1 cellular context compared by ENCODE assay signal in the genomic region with DNA sequence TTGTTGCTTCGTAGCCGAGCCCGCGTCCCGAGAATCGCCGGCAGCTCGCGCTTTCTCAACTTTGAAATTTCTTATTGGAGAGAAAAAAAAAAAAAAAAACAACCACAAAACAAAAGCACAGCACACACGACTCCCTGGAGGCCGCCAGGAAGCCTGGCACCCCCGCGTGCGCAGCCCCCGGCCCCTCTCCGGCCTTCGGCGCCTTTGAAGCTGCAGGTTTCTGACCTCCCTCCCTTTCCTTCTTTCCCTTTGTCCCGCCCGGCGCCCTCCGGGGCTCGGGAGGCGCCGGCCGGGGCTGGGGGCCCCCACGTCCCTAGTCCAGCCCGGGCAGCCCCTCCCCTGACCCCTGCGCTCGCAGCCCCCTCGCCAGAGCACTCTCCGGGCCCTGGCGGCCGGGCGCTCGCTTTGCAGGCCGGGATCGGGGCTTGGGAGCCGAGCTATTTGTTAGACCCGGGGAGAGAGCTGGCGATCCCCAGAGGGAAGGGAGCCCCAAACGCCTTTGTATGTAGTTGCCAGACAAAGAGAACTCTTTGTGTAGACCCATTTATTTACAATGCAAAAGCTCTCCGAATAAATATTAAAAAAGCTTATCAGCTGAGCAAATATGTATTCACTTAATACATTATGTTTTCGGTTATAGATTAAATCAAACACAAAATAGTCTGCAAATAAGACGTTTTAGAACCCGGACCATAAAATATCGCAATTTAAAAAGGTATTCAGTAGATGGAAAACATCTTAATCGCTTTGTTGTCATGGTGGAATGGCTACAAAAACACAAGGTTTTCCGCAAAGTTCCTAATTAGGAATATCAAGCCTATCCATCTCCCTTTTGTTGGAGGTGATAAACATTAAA.
TF ChIP-seq lines count a peak whose summit lies in the region.

No MANE protein-coding gene starts in this region.

TF ChIP-seq in HepG2, 621 proteins besides CTCF, POLR2A, EP300 and RAD21 (continued from another document and continues in another):
- TF ChIP-seq, protein P1, sequence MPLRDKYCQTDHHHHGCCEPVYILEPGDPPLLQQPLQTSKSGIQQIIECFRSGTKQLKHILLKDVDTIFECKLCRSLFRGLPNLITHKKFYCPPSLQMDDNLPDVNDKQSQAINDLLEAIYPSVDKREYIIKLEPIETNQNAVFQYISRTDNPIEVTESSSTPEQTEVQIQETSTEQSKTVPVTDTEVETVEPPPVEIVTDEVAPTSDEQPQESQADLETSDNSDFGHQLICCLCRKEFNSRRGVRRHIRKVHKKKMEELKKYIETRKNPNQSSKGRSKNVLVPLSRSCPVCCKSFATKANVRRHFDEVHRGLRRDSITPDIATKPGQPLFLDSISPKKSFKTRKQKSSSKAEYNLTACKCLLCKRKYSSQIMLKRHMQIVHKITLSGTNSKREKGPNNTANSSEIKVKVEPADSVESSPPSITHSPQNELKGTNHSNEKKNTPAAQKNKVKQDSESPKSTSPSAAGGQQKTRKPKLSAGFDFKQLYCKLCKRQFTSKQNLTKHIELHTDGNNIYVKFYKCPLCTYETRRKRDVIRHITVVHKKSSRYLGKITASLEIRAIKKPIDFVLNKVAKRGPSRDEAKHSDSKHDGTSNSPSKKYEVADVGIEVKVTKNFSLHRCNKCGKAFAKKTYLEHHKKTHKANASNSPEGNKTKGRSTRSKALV (CRISPR knock-in tag; IDR thresholded peaks at IDR 0.05), result peak; percentile 94
- TF ChIP-seq GPN1 (CRISPR knock-in tag; IDR thresholded peaks at IDR 0.05; ENCODE audit: borderline replicate concordance) (no peak), ZNF44 (CRISPR knock-in tag; IDR thresholded peaks at IDR 0.05) (0 out of 2 replicates have a peak, but pooled peaks have one; percentile 51), KLF6 (CRISPR knock-in tag; IDR thresholded peaks at IDR 0.05) (0 out of 2 replicates have a peak, but pooled peaks have one; percentile 32), EZH2 (conservative IDR thresholded peaks at IDR 0.05; ENCODE audit: low read depth, low read length) (no peak; the same call in 1 of the 2 replicates), REL (CRISPR knock-in tag; conservative IDR thresholded peaks at IDR 0.05) (no peak), ZNF607 (CRISPR knock-in tag; IDR thresholded peaks at IDR 0.05; ENCODE audit: borderline replicate concordance) (no peak), FOXK1 (CRISPR knock-in tag; IDR thresholded peaks at IDR 0.05; ENCODE audit: borderline replicate concordance, low read depth) (0 out of 2 replicates have a peak, but pooled peaks have one; percentile 27), AHR (CRISPR knock-in tag; IDR thresholded peaks at IDR 0.05) (no peak), RXRB (CRISPR knock-in tag; IDR thresholded peaks at IDR 0.05; ENCODE audit: borderline replicate concordance) (peak; percentile 53), TAF1 (CRISPR knock-in tag; IDR thresholded peaks at IDR 0.05) (peak; percentile 50), ZSCAN31 (CRISPR knock-in tag; IDR thresholded peaks at IDR 0.05; ENCODE audit: low read depth) (no peak), ZNF598 (CRISPR knock-in tag; IDR thresholded peaks at IDR 0.05; ENCODE audit: borderline replicate concordance) (no peak), ZNF282 (IDR thresholded peaks at IDR 0.05; ENCODE audit: partially characterized antibody) (no peak), BCL6 (CRISPR knock-in tag; IDR thresholded peaks at IDR 0.05) (peak; percentile 88), HNF4A (CRISPR knock-in tag; IDR thresholded peaks at IDR 0.05) (peak; percentile 29; the same call in 1 of the 2 replicates), ZKSCAN8 (CRISPR knock-in tag; IDR thresholded peaks at IDR 0.05; ENCODE audit: borderline replicate concordance) (no peak; the same call in 1 of the 2 replicates)
- TF ChIP-seq, protein P2, sequence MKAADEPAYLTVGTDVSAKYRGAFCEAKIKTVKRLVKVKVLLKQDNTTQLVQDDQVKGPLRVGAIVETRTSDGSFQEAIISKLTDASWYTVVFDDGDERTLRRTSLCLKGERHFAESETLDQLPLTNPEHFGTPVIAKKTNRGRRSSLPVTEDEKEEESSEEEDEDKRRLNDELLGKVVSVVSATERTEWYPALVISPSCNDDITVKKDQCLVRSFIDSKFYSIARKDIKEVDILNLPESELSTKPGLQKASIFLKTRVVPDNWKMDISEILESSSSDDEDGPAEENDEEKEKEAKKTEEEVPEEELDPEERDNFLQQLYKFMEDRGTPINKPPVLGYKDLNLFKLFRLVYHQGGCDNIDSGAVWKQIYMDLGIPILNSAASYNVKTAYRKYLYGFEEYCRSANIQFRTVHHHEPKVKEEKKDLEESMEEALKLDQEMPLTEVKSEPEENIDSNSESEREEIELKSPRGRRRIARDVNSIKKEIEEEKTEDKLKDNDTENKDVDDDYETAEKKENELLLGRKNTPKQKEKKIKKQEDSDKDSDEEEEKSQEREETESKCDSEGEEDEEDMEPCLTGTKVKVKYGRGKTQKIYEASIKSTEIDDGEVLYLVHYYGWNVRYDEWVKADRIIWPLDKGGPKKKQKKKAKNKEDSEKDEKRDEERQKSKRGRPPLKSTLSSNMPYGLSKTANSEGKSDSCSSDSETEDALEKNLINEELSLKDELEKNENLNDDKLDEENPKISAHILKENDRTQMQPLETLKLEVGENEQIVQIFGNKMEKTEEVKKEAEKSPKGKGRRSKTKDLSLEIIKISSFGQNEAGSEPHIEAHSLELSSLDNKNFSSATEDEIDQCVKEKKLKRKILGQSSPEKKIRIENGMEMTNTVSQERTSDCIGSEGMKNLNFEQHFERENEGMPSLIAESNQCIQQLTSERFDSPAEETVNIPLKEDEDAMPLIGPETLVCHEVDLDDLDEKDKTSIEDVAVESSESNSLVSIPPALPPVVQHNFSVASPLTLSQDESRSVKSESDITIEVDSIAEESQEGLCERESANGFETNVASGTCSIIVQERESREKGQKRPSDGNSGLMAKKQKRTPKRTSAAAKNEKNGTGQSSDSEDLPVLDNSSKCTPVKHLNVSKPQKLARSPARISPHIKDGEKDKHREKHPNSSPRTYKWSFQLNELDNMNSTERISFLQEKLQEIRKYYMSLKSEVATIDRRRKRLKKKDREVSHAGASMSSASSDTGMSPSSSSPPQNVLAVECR (CRISPR knock-in tag; IDR thresholded peaks at IDR 0.05; ENCODE audit: borderline replicate concordance), result no peak
- TF ChIP-seq, protein P3, sequence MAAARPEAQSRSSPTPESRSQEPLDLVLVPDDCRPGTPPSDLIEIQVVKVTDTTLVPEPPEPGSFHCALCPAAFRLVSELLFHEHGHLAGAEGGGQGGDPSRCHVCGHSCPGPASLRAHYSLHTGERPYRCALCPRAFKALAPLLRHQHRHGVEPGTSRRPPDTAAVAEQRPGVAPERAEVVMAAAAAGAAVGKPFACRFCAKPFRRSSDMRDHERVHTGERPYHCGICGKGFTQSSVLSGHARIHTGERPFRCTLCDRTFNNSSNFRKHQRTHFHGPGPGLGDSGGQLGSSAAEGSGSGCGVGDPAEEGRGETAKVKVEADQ (CRISPR knock-in tag; IDR thresholded peaks at IDR 0.05; ENCODE audit: borderline replicate concordance), result no peak; the same call in 1 of the 2 replicates
- TF ChIP-seq, protein P4, sequence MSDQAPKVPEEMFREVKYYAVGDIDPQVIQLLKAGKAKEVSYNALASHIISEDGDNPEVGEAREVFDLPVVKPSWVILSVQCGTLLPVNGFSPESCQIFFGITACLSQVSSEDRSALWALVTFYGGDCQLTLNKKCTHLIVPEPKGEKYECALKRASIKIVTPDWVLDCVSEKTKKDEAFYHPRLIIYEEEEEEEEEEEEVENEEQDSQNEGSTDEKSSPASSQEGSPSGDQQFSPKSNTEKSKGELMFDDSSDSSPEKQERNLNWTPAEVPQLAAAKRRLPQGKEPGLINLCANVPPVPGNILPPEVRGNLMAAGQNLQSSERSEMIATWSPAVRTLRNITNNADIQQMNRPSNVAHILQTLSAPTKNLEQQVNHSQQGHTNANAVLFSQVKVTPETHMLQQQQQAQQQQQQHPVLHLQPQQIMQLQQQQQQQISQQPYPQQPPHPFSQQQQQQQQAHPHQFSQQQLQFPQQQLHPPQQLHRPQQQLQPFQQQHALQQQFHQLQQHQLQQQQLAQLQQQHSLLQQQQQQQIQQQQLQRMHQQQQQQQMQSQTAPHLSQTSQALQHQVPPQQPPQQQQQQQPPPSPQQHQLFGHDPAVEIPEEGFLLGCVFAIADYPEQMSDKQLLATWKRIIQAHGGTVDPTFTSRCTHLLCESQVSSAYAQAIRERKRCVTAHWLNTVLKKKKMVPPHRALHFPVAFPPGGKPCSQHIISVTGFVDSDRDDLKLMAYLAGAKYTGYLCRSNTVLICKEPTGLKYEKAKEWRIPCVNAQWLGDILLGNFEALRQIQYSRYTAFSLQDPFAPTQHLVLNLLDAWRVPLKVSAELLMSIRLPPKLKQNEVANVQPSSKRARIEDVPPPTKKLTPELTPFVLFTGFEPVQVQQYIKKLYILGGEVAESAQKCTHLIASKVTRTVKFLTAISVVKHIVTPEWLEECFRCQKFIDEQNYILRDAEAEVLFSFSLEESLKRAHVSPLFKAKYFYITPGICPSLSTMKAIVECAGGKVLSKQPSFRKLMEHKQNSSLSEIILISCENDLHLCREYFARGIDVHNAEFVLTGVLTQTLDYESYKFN (CRISPR knock-in tag; conservative IDR thresholded peaks at IDR 0.05), result peak; percentile 75
- TF ChIP-seq, protein P5, sequence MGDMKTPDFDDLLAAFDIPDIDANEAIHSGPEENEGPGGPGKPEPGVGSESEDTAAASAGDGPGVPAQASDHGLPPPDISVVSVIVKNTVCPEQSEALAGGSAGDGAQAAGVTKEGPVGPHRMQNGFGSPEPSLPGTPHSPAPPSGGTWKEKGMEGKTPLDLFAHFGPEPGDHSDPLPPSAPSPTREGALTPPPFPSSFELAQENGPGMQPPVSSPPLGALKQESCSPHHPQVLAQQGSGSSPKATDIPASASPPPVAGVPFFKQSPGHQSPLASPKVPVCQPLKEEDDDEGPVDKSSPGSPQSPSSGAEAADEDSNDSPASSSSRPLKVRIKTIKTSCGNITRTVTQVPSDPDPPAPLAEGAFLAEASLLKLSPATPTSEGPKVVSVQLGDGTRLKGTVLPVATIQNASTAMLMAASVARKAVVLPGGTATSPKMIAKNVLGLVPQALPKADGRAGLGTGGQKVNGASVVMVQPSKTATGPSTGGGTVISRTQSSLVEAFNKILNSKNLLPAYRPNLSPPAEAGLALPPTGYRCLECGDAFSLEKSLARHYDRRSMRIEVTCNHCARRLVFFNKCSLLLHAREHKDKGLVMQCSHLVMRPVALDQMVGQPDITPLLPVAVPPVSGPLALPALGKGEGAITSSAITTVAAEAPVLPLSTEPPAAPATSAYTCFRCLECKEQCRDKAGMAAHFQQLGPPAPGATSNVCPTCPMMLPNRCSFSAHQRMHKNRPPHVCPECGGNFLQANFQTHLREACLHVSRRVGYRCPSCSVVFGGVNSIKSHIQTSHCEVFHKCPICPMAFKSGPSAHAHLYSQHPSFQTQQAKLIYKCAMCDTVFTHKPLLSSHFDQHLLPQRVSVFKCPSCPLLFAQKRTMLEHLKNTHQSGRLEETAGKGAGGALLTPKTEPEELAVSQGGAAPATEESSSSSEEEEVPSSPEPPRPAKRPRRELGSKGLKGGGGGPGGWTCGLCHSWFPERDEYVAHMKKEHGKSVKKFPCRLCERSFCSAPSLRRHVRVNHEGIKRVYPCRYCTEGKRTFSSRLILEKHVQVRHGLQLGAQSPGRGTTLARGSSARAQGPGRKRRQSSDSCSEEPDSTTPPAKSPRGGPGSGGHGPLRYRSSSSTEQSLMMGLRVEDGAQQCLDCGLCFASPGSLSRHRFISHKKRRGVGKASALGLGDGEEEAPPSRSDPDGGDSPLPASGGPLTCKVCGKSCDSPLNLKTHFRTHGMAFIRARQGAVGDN (CRISPR knock-in tag; IDR thresholded peaks at IDR 0.05), result peak; percentile 34; the same call in 1 of the 2 replicates
- TF ChIP-seq, protein P6, sequence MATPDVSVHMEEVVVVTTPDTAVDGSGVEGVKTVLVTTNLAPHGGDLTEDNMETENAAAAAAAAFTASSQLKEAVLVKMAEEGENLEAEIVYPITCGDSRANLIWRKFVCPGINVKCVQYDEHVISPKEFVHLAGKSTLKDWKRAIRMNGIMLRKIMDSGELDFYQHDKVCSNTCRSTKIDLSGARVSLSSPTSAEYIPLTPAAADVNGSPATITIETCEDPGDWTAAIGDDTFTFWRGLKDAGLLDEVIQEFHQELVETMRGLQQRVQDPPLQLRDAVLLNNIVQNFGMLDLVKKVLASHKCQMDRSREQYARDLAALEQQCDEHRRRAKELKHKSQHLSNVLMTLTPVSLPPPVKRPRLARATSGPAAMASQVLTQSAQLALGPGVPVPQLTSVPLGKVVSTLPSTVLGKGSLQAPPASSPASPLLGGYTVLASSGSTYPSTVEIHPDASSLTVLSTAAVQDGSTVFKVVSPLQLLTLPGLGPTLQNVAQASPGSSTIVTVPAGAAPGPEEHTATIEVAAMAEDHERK (CRISPR knock-in tag; IDR thresholded peaks at IDR 0.05; ENCODE audit: low read depth), result no peak
- TF ChIP-seq, protein P7, sequence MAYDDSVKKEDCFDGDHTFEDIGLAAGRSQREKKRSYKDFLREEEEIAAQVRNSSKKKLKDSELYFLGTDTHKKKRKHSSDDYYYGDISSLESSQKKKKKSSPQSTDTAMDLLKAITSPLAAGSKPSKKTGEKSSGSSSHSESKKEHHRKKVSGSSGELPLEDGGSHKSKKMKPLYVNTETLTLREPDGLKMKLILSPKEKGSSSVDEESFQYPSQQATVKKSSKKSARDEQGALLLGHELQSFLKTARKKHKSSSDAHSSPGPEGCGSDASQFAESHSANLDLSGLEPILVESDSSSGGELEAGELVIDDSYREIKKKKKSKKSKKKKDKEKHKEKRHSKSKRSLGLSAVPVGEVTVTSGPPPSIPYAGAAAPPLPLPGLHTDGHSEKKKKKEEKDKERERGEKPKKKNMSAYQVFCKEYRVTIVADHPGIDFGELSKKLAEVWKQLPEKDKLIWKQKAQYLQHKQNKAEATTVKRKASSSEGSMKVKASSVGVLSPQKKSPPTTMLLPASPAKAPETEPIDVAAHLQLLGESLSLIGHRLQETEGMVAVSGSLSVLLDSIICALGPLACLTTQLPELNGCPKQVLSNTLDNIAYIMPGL (CRISPR knock-in tag; IDR thresholded peaks at IDR 0.05; ENCODE audit: borderline replicate concordance in 1 of 2, low read depth in 1 of 2), result peak in 1 of 2 experiments; percentile 50; a peak in 1 of 4 replicates
- TF ChIP-seq, protein P8, sequence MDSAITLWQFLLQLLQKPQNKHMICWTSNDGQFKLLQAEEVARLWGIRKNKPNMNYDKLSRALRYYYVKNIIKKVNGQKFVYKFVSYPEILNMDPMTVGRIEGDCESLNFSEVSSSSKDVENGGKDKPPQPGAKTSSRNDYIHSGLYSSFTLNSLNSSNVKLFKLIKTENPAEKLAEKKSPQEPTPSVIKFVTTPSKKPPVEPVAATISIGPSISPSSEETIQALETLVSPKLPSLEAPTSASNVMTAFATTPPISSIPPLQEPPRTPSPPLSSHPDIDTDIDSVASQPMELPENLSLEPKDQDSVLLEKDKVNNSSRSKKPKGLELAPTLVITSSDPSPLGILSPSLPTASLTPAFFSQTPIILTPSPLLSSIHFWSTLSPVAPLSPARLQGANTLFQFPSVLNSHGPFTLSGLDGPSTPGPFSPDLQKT (CRISPR knock-in tag; IDR thresholded peaks at IDR 0.05; ENCODE audit: borderline replicate concordance), result no peak
- TF ChIP-seq, protein P9, sequence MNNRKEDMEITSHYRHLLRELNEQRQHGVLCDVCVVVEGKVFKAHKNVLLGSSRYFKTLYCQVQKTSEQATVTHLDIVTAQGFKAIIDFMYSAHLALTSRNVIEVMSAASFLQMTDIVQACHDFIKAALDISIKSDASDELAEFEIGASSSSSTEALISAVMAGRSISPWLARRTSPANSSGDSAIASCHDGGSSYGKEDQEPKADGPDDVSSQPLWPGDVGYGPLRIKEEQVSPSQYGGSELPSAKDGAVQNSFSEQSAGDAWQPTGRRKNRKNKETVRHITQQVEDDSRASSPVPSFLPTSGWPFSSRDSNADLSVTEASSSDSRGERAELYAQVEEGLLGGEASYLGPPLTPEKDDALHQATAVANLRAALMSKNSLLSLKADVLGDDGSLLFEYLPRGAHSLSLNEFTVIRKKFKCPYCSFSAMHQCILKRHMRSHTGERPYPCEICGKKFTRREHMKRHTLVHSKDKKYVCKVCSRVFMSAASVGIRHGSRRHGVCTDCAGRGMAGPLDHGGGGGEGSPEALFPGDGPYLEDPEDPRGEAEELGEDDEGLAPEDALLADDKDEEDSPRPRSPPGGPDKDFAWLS (CRISPR knock-in tag; IDR thresholded peaks at IDR 0.05; ENCODE audit: borderline replicate concordance), result no peak
